ENCODE assay signal across 1 cellular context in the genomic region with DNA sequence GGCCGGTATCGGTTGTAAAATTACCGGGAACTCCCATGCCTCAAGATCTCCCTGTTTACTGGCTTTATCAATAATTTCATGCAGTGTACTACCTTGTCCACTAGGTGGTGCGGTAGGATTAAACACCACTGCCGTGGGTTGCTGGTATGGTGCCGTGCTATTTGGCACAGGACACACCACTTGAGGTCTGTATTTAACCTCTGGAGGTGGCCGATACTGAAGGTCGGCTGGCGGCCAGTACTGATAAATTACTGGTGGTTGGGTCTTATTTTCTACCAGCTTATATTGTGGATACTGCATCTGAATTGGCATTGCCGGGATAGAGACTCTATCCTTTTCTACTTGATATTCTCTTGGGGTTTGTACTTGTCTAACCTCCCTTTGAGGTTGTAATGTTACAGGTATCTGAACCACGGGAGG.
TF ChIP-seq lines count a peak whose summit lies in the region.

No MANE protein-coding gene starts in this region.

TF ChIP-seq in K562, 482 proteins besides CTCF, POLR2A, EP300 and RAD21 (continues in another document):
- TF ChIP-seq PML (IDR thresholded peaks at IDR 0.05; ENCODE audit: low read length), result no peak
- peak; percentile 36; the same call in 1 of the 2 replicates for TF ChIP-seq NCOR1 (IDR thresholded peaks at IDR 0.05)
- peak; percentile 47; the same call in 1 of the 2 replicates for TF ChIP-seq JUND (IDR thresholded peaks at IDR 0.05; ENCODE audit: borderline replicate concordance, low read depth, low read length)
- TF ChIP-seq JUND (tag; IDR thresholded peaks at IDR 0.05; ENCODE audit: borderline replicate concordance, low read depth, low read length), result 0 out of 3 replicates have a peak, but pooled peaks have one; percentile 21
- no peak for TF ChIP-seq MAFG (tag; conservative IDR thresholded peaks at IDR 0.05)
- no peak for TF ChIP-seq TOE1 (IDR thresholded peaks at IDR 0.05; ENCODE audit: borderline replicate concordance)
- TF ChIP-seq TOE1 (CRISPR knock-in tag; IDR thresholded peaks at IDR 0.05; ENCODE audit: borderline replicate concordance, low read depth), result 0 out of 2 replicates have a peak, but pooled peaks have one; percentile 30
- TF ChIP-seq STAG1 (CRISPR knock-in tag; IDR thresholded peaks at IDR 0.05; ENCODE audit: borderline replicate concordance), result peak; percentile 89
- TF ChIP-seq CBX5 (IDR thresholded peaks at IDR 0.05; ENCODE audit: borderline replicate concordance, low read depth), result no peak
- no peak for TF ChIP-seq DPF2 (IDR thresholded peaks at IDR 0.05)
- TF ChIP-seq LCOR (CRISPR knock-in tag; IDR thresholded peaks at IDR 0.05), result 0 out of 2 replicates have a peak, but pooled peaks have one; percentile 21
- TF ChIP-seq, protein P1, sequence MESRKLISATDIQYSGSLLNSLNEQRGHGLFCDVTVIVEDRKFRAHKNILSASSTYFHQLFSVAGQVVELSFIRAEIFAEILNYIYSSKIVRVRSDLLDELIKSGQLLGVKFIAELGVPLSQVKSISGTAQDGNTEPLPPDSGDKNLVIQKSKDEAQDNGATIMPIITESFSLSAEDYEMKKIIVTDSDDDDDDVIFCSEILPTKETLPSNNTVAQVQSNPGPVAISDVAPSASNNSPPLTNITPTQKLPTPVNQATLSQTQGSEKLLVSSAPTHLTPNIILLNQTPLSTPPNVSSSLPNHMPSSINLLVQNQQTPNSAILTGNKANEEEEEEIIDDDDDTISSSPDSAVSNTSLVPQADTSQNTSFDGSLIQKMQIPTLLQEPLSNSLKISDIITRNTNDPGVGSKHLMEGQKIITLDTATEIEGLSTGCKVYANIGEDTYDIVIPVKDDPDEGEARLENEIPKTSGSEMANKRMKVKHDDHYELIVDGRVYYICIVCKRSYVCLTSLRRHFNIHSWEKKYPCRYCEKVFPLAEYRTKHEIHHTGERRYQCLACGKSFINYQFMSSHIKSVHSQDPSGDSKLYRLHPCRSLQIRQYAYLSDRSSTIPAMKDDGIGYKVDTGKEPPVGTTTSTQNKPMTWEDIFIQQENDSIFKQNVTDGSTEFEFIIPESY (CRISPR knock-in tag; IDR thresholded peaks at IDR 0.05), result peak; percentile 64
- TF ChIP-seq MIER1 (IDR thresholded peaks at IDR 0.05; ENCODE audit: low read depth), result no peak
- TF ChIP-seq RCOR1 (IDR thresholded peaks at IDR 0.05; ENCODE audit: borderline replicate concordance in 1 of 2, low read depth in 2 of 2, low read length in 2 of 2), result peak in 1 of 2 experiments; percentile 63; a peak in 1 of 4 replicates
- TF ChIP-seq, protein P2, sequence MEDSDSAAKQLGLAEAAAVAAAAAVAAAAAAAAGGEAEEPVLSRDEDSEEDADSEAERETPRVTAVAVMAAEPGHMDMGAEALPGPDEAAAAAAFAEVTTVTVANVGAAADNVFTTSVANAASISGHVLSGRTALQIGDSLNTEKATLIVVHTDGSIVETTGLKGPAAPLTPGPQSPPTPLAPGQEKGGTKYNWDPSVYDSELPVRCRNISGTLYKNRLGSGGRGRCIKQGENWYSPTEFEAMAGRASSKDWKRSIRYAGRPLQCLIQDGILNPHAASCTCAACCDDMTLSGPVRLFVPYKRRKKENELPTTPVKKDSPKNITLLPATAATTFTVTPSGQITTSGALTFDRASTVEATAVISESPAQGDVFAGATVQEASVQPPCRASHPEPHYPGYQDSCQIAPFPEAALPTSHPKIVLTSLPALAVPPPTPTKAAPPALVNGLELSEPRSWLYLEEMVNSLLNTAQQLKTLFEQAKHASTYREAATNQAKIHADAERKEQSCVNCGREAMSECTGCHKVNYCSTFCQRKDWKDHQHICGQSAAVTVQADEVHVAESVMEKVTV (CRISPR knock-in tag; IDR thresholded peaks at IDR 0.05), result peak; percentile 96
- TF ChIP-seq CTBP1 (IDR thresholded peaks at IDR 0.05; ENCODE audit: borderline replicate concordance), result peak; percentile 61; the same call in 1 of the 2 replicates
- TF ChIP-seq ADNP (tag; IDR thresholded peaks at IDR 0.05), result no peak
- no peak for TF ChIP-seq ZNF217 (CRISPR knock-in tag; IDR thresholded peaks at IDR 0.05)
- TF ChIP-seq FOXA3 (CRISPR knock-in tag; conservative IDR thresholded peaks at IDR 0.05 in 1 of 2, IDR thresholded peaks at IDR 0.05 in 1 of 2), result peak in 1 of 2 experiments; percentile 72; a peak in 2 of 4 replicates
- TF ChIP-seq ZEB2 (IDR thresholded peaks at IDR 0.05), result no peak
- TF ChIP-seq, protein P3, sequence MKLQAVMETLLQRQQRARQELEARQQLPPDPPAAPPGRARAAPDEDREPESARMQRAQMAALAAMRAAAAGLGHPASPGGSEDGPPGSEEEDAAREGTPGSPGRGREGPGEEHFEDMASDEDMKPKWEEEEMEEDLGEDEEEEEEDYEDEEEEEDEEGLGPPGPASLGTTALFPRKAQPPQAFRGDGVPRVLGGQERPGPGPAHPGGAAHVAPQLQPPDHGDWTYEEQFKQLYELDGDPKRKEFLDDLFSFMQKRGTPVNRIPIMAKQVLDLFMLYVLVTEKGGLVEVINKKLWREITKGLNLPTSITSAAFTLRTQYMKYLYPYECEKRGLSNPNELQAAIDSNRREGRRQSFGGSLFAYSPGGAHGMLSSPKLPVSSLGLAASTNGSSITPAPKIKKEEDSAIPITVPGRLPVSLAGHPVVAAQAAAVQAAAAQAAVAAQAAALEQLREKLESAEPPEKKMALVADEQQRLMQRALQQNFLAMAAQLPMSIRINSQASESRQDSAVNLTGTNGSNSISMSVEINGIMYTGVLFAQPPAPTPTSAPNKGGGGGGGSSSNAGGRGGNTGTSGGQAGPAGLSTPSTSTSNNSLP (IDR thresholded peaks at IDR 0.05; ENCODE audit: borderline replicate concordance, low read depth, low read length), result peak; percentile 80; the same call in 1 of the 2 replicates
- 0 out of 2 replicates have a peak, but pooled peaks have one; percentile 25 for TF ChIP-seq SMAD4 (CRISPR knock-in tag; conservative IDR thresholded peaks at IDR 0.05)
- no peak for TF ChIP-seq ZNF766 (CRISPR knock-in tag; conservative IDR thresholded peaks at IDR 0.05)
- TF ChIP-seq TEAD2 (tag; IDR thresholded peaks at IDR 0.05), result no peak
- no peak for TF ChIP-seq KHSRP (IDR thresholded peaks at IDR 0.05)
- TF ChIP-seq ARID1B (IDR thresholded peaks at IDR 0.05), result peak; percentile 48
- TF ChIP-seq, protein P4, sequence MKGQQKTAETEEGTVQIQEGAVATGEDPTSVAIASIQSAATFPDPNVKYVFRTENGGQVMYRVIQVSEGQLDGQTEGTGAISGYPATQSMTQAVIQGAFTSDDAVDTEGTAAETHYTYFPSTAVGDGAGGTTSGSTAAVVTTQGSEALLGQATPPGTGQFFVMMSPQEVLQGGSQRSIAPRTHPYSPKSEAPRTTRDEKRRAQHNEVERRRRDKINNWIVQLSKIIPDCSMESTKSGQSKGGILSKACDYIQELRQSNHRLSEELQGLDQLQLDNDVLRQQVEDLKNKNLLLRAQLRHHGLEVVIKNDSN (CRISPR knock-in tag; IDR thresholded peaks at IDR 0.05), result no peak
- TF ChIP-seq HMG20B (CRISPR knock-in tag; IDR thresholded peaks at IDR 0.05), result no peak
- 0 out of 2 replicates have a peak, but pooled peaks have one; percentile 63 for TF ChIP-seq BHLHE40 (IDR thresholded peaks at IDR 0.05; ENCODE audit: low read length)
- TF ChIP-seq EP400 (IDR thresholded peaks at IDR 0.05), result peak; percentile 48
- no peak for TF ChIP-seq ZNF764 (CRISPR knock-in tag; IDR thresholded peaks at IDR 0.05; ENCODE audit: low read depth)
- no peak for TF ChIP-seq CCNT2 (IDR thresholded peaks at IDR 0.05; ENCODE audit: borderline replicate concordance, extremely low read depth, insufficient read length, low read depth, low read length)
- TF ChIP-seq, protein P5, sequence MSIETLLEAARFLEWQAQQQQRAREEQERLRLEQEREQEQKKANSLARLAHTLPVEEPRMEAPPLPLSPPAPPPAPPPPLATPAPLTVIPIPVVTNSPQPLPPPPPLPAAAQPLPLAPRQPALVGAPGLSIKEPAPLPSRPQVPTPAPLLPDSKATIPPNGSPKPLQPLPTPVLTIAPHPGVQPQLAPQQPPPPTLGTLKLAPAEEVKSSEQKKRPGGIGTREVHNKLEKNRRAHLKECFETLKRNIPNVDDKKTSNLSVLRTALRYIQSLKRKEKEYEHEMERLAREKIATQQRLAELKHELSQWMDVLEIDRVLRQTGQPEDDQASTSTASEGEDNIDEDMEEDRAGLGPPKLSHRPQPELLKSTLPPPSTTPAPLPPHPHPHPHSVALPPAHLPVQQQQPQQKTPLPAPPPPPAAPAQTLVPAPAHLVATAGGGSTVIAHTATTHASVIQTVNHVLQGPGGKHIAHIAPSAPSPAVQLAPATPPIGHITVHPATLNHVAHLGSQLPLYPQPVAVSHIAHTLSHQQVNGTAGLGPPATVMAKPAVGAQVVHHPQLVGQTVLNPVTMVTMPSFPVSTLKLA (conservative IDR thresholded peaks at IDR 0.05), result peak; percentile 41 to 61; a peak in 2 of 4 replicates
- TF ChIP-seq, protein P6, sequence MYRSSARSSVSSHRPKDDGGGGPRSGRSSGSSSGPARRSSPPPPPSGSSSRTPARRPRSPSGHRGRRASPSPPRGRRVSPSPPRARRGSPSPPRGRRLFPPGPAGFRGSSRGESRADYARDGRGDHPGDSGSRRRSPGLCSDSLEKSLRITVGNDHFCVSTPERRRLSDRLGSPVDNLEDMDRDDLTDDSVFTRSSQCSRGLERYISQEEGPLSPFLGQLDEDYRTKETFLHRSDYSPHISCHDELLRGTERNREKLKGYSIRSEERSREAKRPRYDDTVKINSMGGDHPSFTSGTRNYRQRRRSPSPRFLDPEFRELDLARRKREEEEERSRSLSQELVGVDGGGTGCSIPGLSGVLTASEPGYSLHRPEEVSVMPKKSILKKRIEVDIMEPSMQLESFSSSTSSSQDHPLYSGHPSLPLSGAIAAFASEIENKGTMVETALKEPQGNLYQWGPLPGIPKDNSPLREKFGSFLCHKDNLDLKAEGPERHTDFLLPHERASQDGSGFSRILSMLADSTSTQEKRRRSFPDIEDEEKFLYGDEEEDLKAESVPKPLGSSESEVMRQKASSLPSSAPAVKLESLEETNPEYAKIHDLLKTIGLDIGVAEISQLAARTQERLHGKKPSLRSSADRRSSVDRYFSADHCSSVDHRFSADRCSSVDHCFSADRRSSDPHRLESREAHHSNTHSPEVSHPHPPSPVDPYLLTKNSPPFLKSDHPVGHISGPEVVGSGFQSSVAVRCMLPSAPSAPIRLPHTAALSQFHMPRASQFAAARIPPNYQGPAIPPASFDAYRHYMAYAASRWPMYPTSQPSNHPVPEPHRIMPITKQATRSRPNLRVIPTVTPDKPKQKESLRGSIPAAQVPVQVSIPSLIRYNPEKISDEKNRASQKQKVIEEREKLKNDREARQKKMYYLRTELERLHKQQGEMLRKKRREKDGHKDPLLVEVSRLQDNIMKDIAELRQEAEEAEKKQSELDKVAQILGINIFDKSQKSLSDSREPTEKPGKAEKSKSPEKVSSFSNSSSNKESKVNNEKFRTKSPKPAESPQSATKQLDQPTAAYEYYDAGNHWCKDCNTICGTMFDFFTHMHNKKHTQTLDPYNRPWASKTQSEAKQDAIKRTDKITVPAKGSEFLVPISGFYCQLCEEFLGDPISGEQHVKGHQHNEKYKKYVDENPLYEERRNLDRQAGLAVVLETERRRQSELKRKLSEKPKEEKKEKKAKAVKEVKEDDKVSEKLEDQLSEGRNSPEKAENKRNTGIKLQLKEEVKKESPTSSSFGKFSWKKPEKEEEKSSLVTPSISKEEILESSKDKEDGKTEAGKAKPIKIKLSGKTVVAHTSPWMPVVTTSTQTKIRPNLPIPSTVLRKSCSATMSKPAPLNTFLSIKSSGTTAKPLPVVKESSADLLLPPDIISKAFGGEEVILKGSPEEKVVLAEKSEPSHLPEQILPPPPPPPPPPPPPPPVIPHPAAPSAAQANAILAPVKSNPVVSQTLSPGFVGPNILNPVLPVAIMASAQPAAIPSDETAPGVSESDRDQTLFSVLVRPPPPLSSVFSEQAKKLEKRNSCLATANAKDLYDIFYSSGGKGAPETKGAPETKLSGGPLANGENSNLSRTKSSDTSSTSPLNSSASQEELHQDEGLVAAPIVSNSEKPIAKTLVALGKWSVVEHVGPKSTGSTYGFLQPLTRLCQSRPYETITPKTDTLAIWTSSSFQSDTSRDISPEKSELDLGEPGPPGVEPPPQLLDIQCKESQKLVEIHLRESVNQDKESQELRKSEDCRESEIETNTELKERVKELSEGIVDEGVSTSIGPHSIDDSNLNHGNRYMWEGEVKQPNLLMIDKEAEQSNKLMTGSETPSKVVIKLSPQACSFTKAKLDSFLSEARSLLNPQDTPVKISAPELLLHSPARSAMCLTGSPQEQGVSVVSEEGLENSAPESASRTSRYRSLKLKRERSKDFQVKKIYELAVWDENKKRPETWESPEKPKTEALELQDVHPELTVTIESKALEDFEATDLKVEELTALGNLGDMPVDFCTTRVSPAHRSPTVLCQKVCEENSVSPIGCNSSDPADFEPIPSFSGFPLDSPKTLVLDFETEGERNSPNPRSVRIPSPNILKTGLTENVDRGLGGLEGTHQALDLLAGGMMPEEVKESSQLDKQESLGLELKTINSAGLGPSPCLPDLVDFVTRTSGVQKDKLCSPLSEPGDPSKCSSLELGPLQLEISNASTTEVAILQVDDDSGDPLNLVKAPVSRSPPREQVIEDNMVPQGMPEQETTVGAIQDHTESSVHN (IDR thresholded peaks at IDR 0.05; ENCODE audit: borderline replicate concordance in 1 of 2, low read depth in 1 of 2), result no peak
- peak; percentile 55 for TF ChIP-seq BRD9 (IDR thresholded peaks at IDR 0.05; ENCODE audit: low read depth, partially characterized antibody)
- no peak for TF ChIP-seq POLR3G (IDR thresholded peaks at IDR 0.05; ENCODE audit: extremely low read depth, insufficient read length, insufficient replicate concordance)
- TF ChIP-seq, protein P7, sequence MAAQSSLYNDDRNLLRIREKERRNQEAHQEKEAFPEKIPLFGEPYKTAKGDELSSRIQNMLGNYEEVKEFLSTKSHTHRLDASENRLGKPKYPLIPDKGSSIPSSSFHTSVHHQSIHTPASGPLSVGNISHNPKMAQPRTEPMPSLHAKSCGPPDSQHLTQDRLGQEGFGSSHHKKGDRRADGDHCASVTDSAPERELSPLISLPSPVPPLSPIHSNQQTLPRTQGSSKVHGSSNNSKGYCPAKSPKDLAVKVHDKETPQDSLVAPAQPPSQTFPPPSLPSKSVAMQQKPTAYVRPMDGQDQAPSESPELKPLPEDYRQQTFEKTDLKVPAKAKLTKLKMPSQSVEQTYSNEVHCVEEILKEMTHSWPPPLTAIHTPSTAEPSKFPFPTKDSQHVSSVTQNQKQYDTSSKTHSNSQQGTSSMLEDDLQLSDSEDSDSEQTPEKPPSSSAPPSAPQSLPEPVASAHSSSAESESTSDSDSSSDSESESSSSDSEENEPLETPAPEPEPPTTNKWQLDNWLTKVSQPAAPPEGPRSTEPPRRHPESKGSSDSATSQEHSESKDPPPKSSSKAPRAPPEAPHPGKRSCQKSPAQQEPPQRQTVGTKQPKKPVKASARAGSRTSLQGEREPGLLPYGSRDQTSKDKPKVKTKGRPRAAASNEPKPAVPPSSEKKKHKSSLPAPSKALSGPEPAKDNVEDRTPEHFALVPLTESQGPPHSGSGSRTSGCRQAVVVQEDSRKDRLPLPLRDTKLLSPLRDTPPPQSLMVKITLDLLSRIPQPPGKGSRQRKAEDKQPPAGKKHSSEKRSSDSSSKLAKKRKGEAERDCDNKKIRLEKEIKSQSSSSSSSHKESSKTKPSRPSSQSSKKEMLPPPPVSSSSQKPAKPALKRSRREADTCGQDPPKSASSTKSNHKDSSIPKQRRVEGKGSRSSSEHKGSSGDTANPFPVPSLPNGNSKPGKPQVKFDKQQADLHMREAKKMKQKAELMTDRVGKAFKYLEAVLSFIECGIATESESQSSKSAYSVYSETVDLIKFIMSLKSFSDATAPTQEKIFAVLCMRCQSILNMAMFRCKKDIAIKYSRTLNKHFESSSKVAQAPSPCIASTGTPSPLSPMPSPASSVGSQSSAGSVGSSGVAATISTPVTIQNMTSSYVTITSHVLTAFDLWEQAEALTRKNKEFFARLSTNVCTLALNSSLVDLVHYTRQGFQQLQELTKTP (IDR thresholded peaks at IDR 0.05; ENCODE audit: low read depth in 1 of 2, partially characterized antibody in 2 of 2), result peak in 1 of 2 experiments; percentile 44
- TF ChIP-seq MAZ (CRISPR knock-in tag; conservative IDR thresholded peaks at IDR 0.05 in 1 of 2, IDR thresholded peaks at IDR 0.05 in 1 of 2), result peak in 1 of 2 experiments; percentile 46; a peak in 1 of 4 replicates
- no peak for TF ChIP-seq ZC3H4 (CRISPR knock-in tag; IDR thresholded peaks at IDR 0.05; ENCODE audit: borderline replicate concordance)
- no peak for TF ChIP-seq ZBTB17 (CRISPR knock-in tag; IDR thresholded peaks at IDR 0.05)
